In the genomic region with DNA sequence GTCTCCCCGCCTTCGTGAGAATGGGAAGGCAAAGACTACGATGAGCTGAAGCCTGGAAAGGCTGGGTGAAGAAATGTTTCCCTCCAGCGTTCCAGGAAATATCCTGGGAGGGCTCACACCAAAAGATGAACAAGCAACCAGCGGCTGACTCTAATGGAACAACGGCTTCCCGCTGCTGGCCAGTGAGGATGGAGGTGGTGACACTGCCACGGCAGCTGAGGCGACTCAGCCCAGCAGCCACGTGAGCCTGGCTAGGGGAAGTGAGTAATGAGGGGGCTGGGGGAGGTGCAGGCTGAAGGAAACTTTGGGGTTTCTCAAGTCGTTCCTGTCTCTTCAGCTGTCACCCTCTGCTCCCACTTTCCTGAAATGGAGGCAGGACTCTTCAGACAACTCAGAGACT, we compare ENCODE assay signal across 10 cellular contexts.
DNase-seq lines count a peak whose midpoint lies in the region; ATAC-seq and TF ChIP-seq lines count a peak whose summit lies in the region.
"Had no signal": no experiment of that assay in that cellular context is flagged by ENCODE, and none has a peak within 500 bp of the region (broad histone marks: within the 10 kb centered on the region; RNA-seq: fewer than 3 reads in every experiment).

No MANE protein-coding gene starts in this region.

- no peaks in the 10 kb centered on the region for H3K36me3 ChIP-seq in brain microvascular endothelial cell (replicated peaks)

- TF ChIP-seq POLR2A in NB4 (IDR thresholded peaks at IDR 0.05; ENCODE audit: extremely low read depth, insufficient read length) = peak; percentile 31

- H3K27me3 ChIP-seq in brain microvascular endothelial cell (replicated peaks) = no peaks in the 10 kb centered on the region

- DNase-seq in AG10803 (ENCODE audit: low read depth) (peak; percentile 91), NB4 (ENCODE audit: low read depth) (peak; percentile 94), brain microvascular endothelial cell (peak; percentile 65), non-pigmented ciliary epithelial cell (ENCODE audit: low read depth) (peak; percentile 20), mesothelial cell of epicardium (ENCODE audit: low spot score in 2 of 2, unreplicated experiment in 2 of 2) (no peak), GOT3 (lab: John Stamatoyannopoulos, UW) (no peak)

- H3K27me3 Mint-ChIP-seq in mesothelial cell of epicardium (ENCODE audit: low read depth) = no peaks in the 10 kb centered on the region
- H3K27me3 Mint-ChIP-seq: activated naive CD4-positive, alpha-beta T cell treated with anti-CD3 and anti-CD28 coated beads, Interleukin-2, amount 50 U/mL, for 24 hours had no signal

- peaks cover 2% of the 10 kb centered on the region for H3K36me3 Mint-ChIP-seq in mesothelial cell of epicardium
- H3K36me3 Mint-ChIP-seq: activated naive CD4-positive, alpha-beta T cell treated with anti-CD3 and anti-CD28 coated beads, Interleukin-2, amount 50 U/mL, for 24 hours had no signal

- no peak for TF ChIP-seq CTCF in AG10803 (conservative IDR thresholded peaks at IDR 0.05; ENCODE audit: low read length)
- no peak for TF ChIP-seq CTCF in NB4 (IDR thresholded peaks at IDR 0.05; ENCODE audit: low read depth, low read length)
- TF ChIP-seq CTCF in brain microvascular endothelial cell (IDR thresholded peaks at IDR 0.05; ENCODE audit: low read depth, low read length, missing control alignments) = no peak
- no peak for TF ChIP-seq CTCF in mesothelial cell of epicardium (IDR thresholded peaks at IDR 0.05; ENCODE audit: unreplicated experiment)

- ATAC-seq in GM19467 (IDR thresholded peaks at IDR 0.05; ENCODE audit: unreplicated experiment) = peak; percentile 62
- no peak for ATAC-seq in HG03097 (IDR thresholded peaks at IDR 0.05; ENCODE audit: low FRiP score, unreplicated experiment)

- in situ Hi-C loops in brain microvascular endothelial cell (cut with HindIII; ENCODE audit: low pct_ligation_motif_present, low sequenced_read_pairs) = no loop called here

- H3K4me3 Mint-ChIP-seq in mesothelial cell of epicardium = no peak overlapping the region
- H3K4me3 Mint-ChIP-seq: activated naive CD4-positive, alpha-beta T cell treated with anti-CD3 and anti-CD28 coated beads, Interleukin-2, amount 50 U/mL, for 24 hours had no signal

- H3K4me1 Mint-ChIP-seq in mesothelial cell of epicardium = peaks cover 26% of the 10 kb centered on the region

- H3K27ac Mint-ChIP-seq in mesothelial cell of epicardium = no peak overlapping the region
- H3K27ac Mint-ChIP-seq: activated naive CD4-positive, alpha-beta T cell treated with anti-CD3 and anti-CD28 coated beads, Interleukin-2, amount 50 U/mL, for 24 hours had no signal

- no peaks in the 10 kb centered on the region for H3K9me3 Mint-ChIP-seq in mesothelial cell of epicardium
- H3K9me3 Mint-ChIP-seq: activated naive CD4-positive, alpha-beta T cell treated with anti-CD3 and anti-CD28 coated beads, Interleukin-2, amount 50 U/mL, for 24 hours had no signal

- H3K4me3 ChIP-seq in AG10803 (ENCODE audit: low read length) = peak overlapping the region; percentile 8
- no peak overlapping the region for H3K4me3 ChIP-seq in NB4 (ENCODE audit: low read depth, low read length)
- H3K4me3 ChIP-seq in brain microvascular endothelial cell (ENCODE audit: low read depth, low read length) = no peak overlapping the region
- H3K4me3 ChIP-seq: skin epidermis had no signal

- H3K27ac ChIP-seq in brain microvascular endothelial cell = peak overlapping the region; percentile 64

Comparison
In these comparisons a context has a peak if more than half of its experiments do, and no peak if none do; other contexts are left out.
1. DNase-seq: peak in AG10803 (single experiment), NB4 (single experiment), brain microvascular endothelial cell (single experiment) and non-pigmented ciliary epithelial cell (single experiment); none in mesothelial cell of epicardium (0 of 2) and GOT3 (single experiment).